20 cellular contexts compared by ENCODE assay signal in genomic region chr3:47259114-47259513, GRCh38. TPM values are rescaled to one million over a fixed set of nuclear protein-coding genes. Genes with fewer than 3 reads are reported as not detected.
A peak's percentile ranks its signal among the peaks of the same experiment; 100 is the strongest.
DNase-seq lines count a peak whose midpoint lies in the region; ATAC-seq and TF ChIP-seq lines count a peak whose summit lies in the region.
"Had no signal": no experiment of that assay in that cellular context is flagged by ENCODE, and none has a peak within 500 bp of the region (broad histone marks: within the 10 kb centered on the region; RNA-seq: fewer than 3 reads in every experiment).

No MANE protein-coding gene starts in this region.

- peaks cover 3% of the 10 kb centered on the region for H3K27me3 Mint-ChIP-seq in nephron (ENCODE audit: low read depth)
- H3K27me3 Mint-ChIP-seq: CD4-positive, CD25-positive, alpha-beta regulatory T cell had no signal

- no peak overlapping the region for H3K56ac ChIP-seq in IMR-90 (ENCODE audit: extremely low read depth, insufficient read depth, low read length)

- H3K23ac ChIP-seq in IMR-90 (ENCODE audit: low read depth, low read length) = no peak overlapping the region

- no peak overlapping the region for H3K4me3 Mint-ChIP-seq in nephron
- H3K4me3 Mint-ChIP-seq: CD4-positive, CD25-positive, alpha-beta regulatory T cell had no signal

- H3K4me1 Mint-ChIP-seq in nephron = no peaks in the 10 kb centered on the region

- POLR2A ChIA-PET in IMR-90 (lab: Charles Lee; ENCODE audit: unreplicated experiment) (no interaction called here), GM10248 (lab: Yijun Ruan, JAX) (interaction anchor here (0.6 kb wide), 1 partner anchor 28 kb away, joined by 3 read pairs; no protein-coding TSS in a partner anchor), HEK293T (lab: Yijun Ruan, JAX) (no interaction called here)

- H3K18ac ChIP-seq in IMR-90 (ENCODE audit: low read depth, low read length) = no peak overlapping the region

- TF ChIP-seq RAD21 in IMR-90 (IDR thresholded peaks at IDR 0.05; ENCODE audit: low read length) = no peak

- dilution Hi-C loops in IMR-90 (cut with HindIII; ENCODE audit: low sequenced_read_pairs, unreplicated experiment) = no loop called here

- CTCF ChIA-PET in IMR-90 (lab: Yijun Ruan, JAX) = no interaction called here
- CTCF ChIA-PET in GM10248 (lab: Yijun Ruan, JAX) = no interaction called here
- CTCF ChIA-PET in HEK293T (lab: Yijun Ruan, JAX) = no interaction called here

- H4K91ac ChIP-seq in IMR-90 (ENCODE audit: insufficient read depth, low read depth, low read length) = no peak overlapping the region

- no peaks in the 10 kb centered on the region for H4K20me1 ChIP-seq in IMR-90 (ENCODE audit: insufficient read depth, low read length)

- no peak overlapping the region for H3K4ac ChIP-seq in IMR-90 (ENCODE audit: low read depth, low read length)

- no CpG with 5 or more reads among the region's 3 CpGs for WGBS in IMR-90 (ENCODE audit: extremely low coverage in 2 of 2, insufficient read length in 1 of 2), 2 experiments

- H3K9ac ChIP-seq in IMR-90 (ENCODE audit: low read depth, low read length) = no peak overlapping the region
- H3K9ac ChIP-seq in iPS-20b (ENCODE audit: low read depth, low read length) = peak overlapping the region; percentile 37; the same call in 1 of the 2 replicates

- H3K4me1 ChIP-seq in IMR-90 (ENCODE audit: control insufficient read depth, insufficient read depth, low read length) (no peaks in the 10 kb centered on the region), iPS-20b (ENCODE audit: insufficient read depth, low read length) (peaks cover 11% of the 10 kb centered on the region; the same call in 1 of the 2 replicates)
- H3K4me1 ChIP-seq: BE2C had no signal

- H2AK9ac ChIP-seq in IMR-90 (replicated peaks; ENCODE audit: low read depth, low read length, poor library complexity) = peak overlapping the region; percentile 61

- DNase-seq in D341Med (ENCODE audit: low spot score) (peak; percentile 14), IMR-90 (no peak), GM10248 (ENCODE audit: extremely low spot score) (no peak), HEK293T (ENCODE audit: extremely low spot score) (no peak), nucleus accumbens (lab: John Stamatoyannopoulos, UW) (no peak)
- DNase-seq: BE2C; CD4-positive, CD25-positive, alpha-beta regulatory T cell; COR-L47; DMS153; GF-D8; H7; Karpas-422; NCI-H1417 treated with DMSO at 0.1 percent for 48 hours; NCI-H187 treated with DMSO at 0.1 percent for 48 hours; NCI-H2227 treated with DMSO at 0.1 percent for 48 hours; NCI-H510A treated with DMSO at 0.1 percent for 48 hours had no signal

- no peak for ATAC-seq in IMR-90 (ENCODE audit: low read depth)
- no peak for ATAC-seq in GM21390 (IDR thresholded peaks at IDR 0.05; ENCODE audit: unreplicated experiment)
- ATAC-seq: GM12878 had no signal

- H2AFZ ChIP-seq in IMR-90 (replicated peaks; ENCODE audit: low read length, poor library complexity) = no peak overlapping the region

- no peak overlapping the region for H2BK120ac ChIP-seq in IMR-90 (ENCODE audit: low read depth, low read length)

- no peak overlapping the region for H2BK5ac ChIP-seq in IMR-90 (ENCODE audit: low read depth, low read length, poor library complexity, severe bottlenecking)

- H3K9me3 ChIP-seq in IMR-90 (ENCODE audit: control insufficient read depth, insufficient read depth, low read length) (no peaks in the 10 kb centered on the region), iPS-20b (ENCODE audit: insufficient read depth, low read depth, low read length) (no peaks in the 10 kb centered on the region)
- H3K9me3 ChIP-seq: BE2C had no signal

- in situ Hi-C loops in IMR-90 (cut with MboI; ENCODE audit: low sequenced_read_pairs) = no loop called here

- H3K27ac ChIP-seq in IMR-90 (ENCODE audit: insufficient read depth, low read length) = no peak overlapping the region
- H3K27ac ChIP-seq in iPS-20b (ENCODE audit: low read length) = no peak overlapping the region

- peak overlapping the region in 2 of 3 experiments; percentile 72 to 82 for H3K27ac Mint-ChIP-seq in nephron
- H3K27ac Mint-ChIP-seq: CD4-positive, CD25-positive, alpha-beta regulatory T cell had no signal

- H3K36me3 ChIP-seq in IMR-90 (ENCODE audit: control insufficient read depth, insufficient read depth, low read length) (no peaks in the 10 kb centered on the region), iPS-20b (ENCODE audit: insufficient read depth, low read depth, low read length) (no peaks in the 10 kb centered on the region)
- H3K36me3 ChIP-seq: BE2C had no signal

- H3K79me1 ChIP-seq in IMR-90 (ENCODE audit: low read depth in 1 of 2, low read length in 2 of 2) = no peaks in the 10 kb centered on the region

- no peak for TF ChIP-seq POLR2A in IMR-90 (IDR thresholded peaks at IDR 0.05; ENCODE audit: low read depth, low read length)

- intact Hi-C loops in IMR-90 (cut with micrococcal nuclease) = no loop called here

- no TSS peak for BruUV-seq in IMR-90 (replicated peaks; lab: Mats Ljungman, UMichigan)

- H4K8ac ChIP-seq in IMR-90 (ENCODE audit: low read depth in 2 of 2, low read length in 2 of 2) = no peak overlapping the region

- H2AK5ac ChIP-seq in IMR-90 (ENCODE audit: low read depth, low read length) = no peak overlapping the region; the same call in 1 of the 2 replicates

- no peak overlapping the region for H2BK15ac ChIP-seq in IMR-90 (ENCODE audit: low read depth, low read length)

- H3K27me3 ChIP-seq in IMR-90 (ENCODE audit: control insufficient read depth, insufficient read depth, low read length) (peaks cover 27% of the 10 kb centered on the region), iPS-20b (ENCODE audit: insufficient read depth, low read length) (no peaks in the 10 kb centered on the region)
- H3K27me3 ChIP-seq: BE2C had no signal

- H4K5ac ChIP-seq in IMR-90 (ENCODE audit: low read depth, low read length) = no peak overlapping the region

- H3K14ac ChIP-seq in IMR-90 (replicated peaks; ENCODE audit: low read depth, low read length) = no peak overlapping the region

- no peak overlapping the region for H2BK20ac ChIP-seq in IMR-90 (ENCODE audit: low read depth, low read length)

- H3K4me3 ChIP-seq in IMR-90 (ENCODE audit: insufficient read depth, low read depth, low read length) (no peak overlapping the region), iPS-20b (ENCODE audit: low read length) (no peak overlapping the region)
- H3K4me3 ChIP-seq: GM12878 had no signal

- H3K9me3 Mint-ChIP-seq in nephron = no peaks in the 10 kb centered on the region
- H3K9me3 Mint-ChIP-seq: CD4-positive, CD25-positive, alpha-beta regulatory T cell had no signal

- H3K4me2 ChIP-seq in IMR-90 (ENCODE audit: low read depth, low read length) = no peak overlapping the region

- TF ChIP-seq CTCF in IMR-90 (conservative IDR thresholded peaks at IDR 0.05; ENCODE audit: low read depth, low read length) = no peak
- no peak for TF ChIP-seq CTCF in nephron (IDR thresholded peaks at IDR 0.05; ENCODE audit: unreplicated experiment in 3 of 3)
- TF ChIP-seq CTCF in GM10248 (IDR thresholded peaks at IDR 0.05; ENCODE audit: control extremely low read depth, extremely low read depth, low read depth, missing control alignments) = no peak

- no peaks in the 10 kb centered on the region for H3K9me1 ChIP-seq in IMR-90 (ENCODE audit: insufficient read depth, low read length)

- no peaks in the 10 kb centered on the region for H3K36me3 Mint-ChIP-seq in nephron (ENCODE audit: low read depth)
- H3K36me3 Mint-ChIP-seq: CD4-positive, CD25-positive, alpha-beta regulatory T cell had no signal

TF ChIP-seq in IMR-90, 13 proteins besides CTCF, POLR2A, EP300 and RAD21 (continues in another document):
- TF ChIP-seq BHLHE40 (IDR thresholded peaks at IDR 0.05; ENCODE audit: low read depth, low read length) = no peak
- no peak for TF ChIP-seq RCOR1 (IDR thresholded peaks at IDR 0.05; ENCODE audit: insufficient replicate concordance, low read length)
- TF ChIP-seq MAZ (IDR thresholded peaks at IDR 0.05; ENCODE audit: borderline replicate concordance, low read depth, low read length) = no peak
- no peak for TF ChIP-seq CEBPB (IDR thresholded peaks at IDR 0.05; ENCODE audit: low read depth, low read length)
- no peak for TF ChIP-seq MAFK (IDR thresholded peaks at IDR 0.05; ENCODE audit: low read depth, low read length)
- TF ChIP-seq, protein P1, sequence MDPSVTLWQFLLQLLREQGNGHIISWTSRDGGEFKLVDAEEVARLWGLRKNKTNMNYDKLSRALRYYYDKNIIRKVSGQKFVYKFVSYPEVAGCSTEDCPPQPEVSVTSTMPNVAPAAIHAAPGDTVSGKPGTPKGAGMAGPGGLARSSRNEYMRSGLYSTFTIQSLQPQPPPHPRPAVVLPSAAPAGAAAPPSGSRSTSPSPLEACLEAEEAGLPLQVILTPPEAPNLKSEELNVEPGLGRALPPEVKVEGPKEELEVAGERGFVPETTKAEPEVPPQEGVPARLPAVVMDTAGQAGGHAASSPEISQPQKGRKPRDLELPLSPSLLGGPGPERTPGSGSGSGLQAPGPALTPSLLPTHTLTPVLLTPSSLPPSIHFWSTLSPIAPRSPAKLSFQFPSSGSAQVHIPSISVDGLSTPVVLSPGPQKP (IDR thresholded peaks at IDR 0.05; ENCODE audit: borderline replicate concordance, low read depth, low read length) = no peak

TF ChIP-seq in HEK293T, 16 proteins besides CTCF, POLR2A, EP300 and RAD21 (continues in another document):
- TF ChIP-seq CTBP1 (IDR thresholded peaks at IDR 0.05; ENCODE audit: borderline replicate concordance) (no peak), BHLHE40 (IDR thresholded peaks at IDR 0.05; ENCODE audit: borderline replicate concordance) (no peak), ZNF384 (IDR thresholded peaks at IDR 0.05) (no peak), NFRKB (IDR thresholded peaks at IDR 0.05) (no peak), TARDBP (IDR thresholded peaks at IDR 0.05) (no peak), FOXK2 (IDR thresholded peaks at IDR 0.05) (no peak), HDGF (IDR thresholded peaks at IDR 0.05; ENCODE audit: borderline replicate concordance) (no peak), PKNOX1 (IDR thresholded peaks at IDR 0.05) (no peak), FOXA1 (IDR thresholded peaks at IDR 0.05) (no peak)

RNA-seq across cellular contexts. Expression of gene KIF9, which starts 23.5 kb away (rescaled TPM):
- 1.8 and 3.6 TPM in 2 replicates for total RNA-seq in IMR-90 (2012; rRNA removed)
- 5.0 and 5.7 TPM in 2 replicates for polyA plus RNA-seq in IMR-90 (2012; rRNA removed)
- 4.1 and 4.4 TPM in 2 replicates for polyA plus RNA-seq in IMR-90 (2012; cell fraction: cytosol; rRNA removed)
- polyA plus RNA-seq in IMR-90 (2012; cell fraction: nucleus; rRNA removed; ENCODE audit: low replicate concordance) = 1.9 and 2.4 TPM in 2 replicates

RNA-seq across cellular contexts. Expression of gene KLHL18, which starts 23.6 kb away (rescaled TPM):
- 38.9 and 76.2 TPM in 2 replicates for total RNA-seq in IMR-90 (2012; rRNA removed)
- 29.1 and 40.0 TPM in 2 replicates for polyA plus RNA-seq in IMR-90 (2012; rRNA removed)
- polyA plus RNA-seq in IMR-90 (2012; cell fraction: cytosol; rRNA removed) = 40.1 and 43.2 TPM in 2 replicates
- 33.9 and 40.9 TPM in 2 replicates for polyA plus RNA-seq in IMR-90 (2012; cell fraction: nucleus; rRNA removed; ENCODE audit: low replicate concordance)
